Comparison of ENCODE assay signal across 8 cellular contexts in the genomic region with DNA sequence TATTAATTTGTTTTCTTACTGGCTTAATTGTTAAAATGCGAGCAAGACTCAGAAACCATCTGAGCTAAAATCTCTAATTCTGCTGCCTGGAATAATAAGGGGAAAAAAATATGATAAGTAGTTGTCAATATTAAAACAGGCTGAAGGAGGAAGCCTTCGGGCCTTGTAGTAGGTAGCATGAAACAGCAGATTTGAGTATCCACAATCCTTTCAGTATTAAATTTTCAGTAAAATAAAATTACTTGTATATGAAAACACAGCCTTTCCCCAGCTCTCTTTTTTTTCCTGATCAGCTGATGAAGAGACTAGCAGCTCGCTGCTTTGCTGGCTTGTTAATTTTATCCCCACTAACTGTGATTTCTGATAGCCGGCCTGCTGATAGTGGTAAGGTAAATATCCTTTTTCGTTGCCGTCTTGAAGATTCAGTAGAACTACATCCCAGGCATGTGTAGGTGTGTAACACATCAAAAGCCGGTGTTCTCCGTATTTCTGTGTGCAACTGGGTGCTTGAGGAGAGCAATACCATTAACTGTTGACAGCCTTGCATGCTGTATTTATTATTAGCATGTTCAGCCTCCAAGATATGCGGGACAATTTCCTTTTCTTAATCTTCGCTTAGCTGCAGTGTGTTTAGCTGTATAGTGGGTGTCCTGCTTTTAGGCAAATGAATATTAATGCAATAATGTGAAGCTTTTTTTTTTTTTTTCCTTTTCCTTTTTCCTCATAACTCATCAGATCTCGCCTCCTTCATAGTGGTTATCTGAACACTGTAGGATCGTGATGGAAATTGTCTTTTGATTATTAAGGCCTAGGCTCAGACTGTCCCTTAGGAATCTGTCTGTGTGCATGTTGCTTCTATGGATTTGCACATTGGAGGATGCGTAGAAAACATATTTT.
DNase-seq lines count a peak whose midpoint lies in the region; ATAC-seq lines count a peak whose summit lies in the region.

No MANE protein-coding gene starts in this region.

- no peak for ATAC-seq in GM21786 (IDR thresholded peaks at IDR 0.05; ENCODE audit: unreplicated experiment)

- DNase-seq in GM23248: peak; percentile 54
- no peak for DNase-seq in SJCRH30
- no peak for DNase-seq in epithelial cell of prostate (ENCODE audit: low read depth, low spot score)
- DNase-seq in stimulated activated naive CD4-positive, alpha-beta T cell treated with Interleukin-2 at 50 U/mL for 16 hours (lab: John Stamatoyannopoulos, UW): no peak
- no peak for DNase-seq in activated CD8-positive, alpha-beta memory T cell treated with anti-CD3 and anti-CD28 coated beads, Interleukin-2, amount 50 U/mL, for 48 hours
- no peak for DNase-seq in ecto neural progenitor cell (ENCODE audit: low spot score)

- 7 to 10% methylated on average over 13 of the region's 13 CpGs for WGBS in GM23248 (ENCODE audit: low coverage in 1 of 2, low lambda C conversion rate in 2 of 2, missing lambda C conversion rate in 2 of 2), 2 experiments

- H3K9me3 ChIP-seq in GM23248 (ENCODE audit: low read depth): no peaks in the 10 kb centered on the region
- H3K9me3 ChIP-seq in SJCRH30 (replicated peaks): no peaks in the 10 kb centered on the region
- H3K9me3 ChIP-seq in neuron (ENCODE audit: low read length): no peaks in the 10 kb centered on the region

- peak overlapping the region; percentile 76 for H3K4me3 ChIP-seq in GM23248
- H3K4me3 ChIP-seq in SJCRH30: peak overlapping the region; percentile 61; the same call in 1 of the 2 replicates
- H3K4me3 ChIP-seq in neuron (ENCODE audit: low read length): peak overlapping the region; percentile 59

- peak overlapping the region; percentile 83 for H3K27ac ChIP-seq in GM23248
- H3K27ac ChIP-seq in SJCRH30: peak overlapping the region; percentile 2; the same call in 1 of the 2 replicates
- peak overlapping the region; percentile 61 for H3K27ac ChIP-seq in epithelial cell of prostate

- H3K4me1 ChIP-seq in GM23248 (ENCODE audit: insufficient read depth): peaks cover 17% of the 10 kb centered on the region
- H3K4me1 ChIP-seq in SJCRH30: peaks cover 3% of the 10 kb centered on the region; the same call in 1 of the 2 replicates
- H3K4me1 ChIP-seq in neuron (ENCODE audit: insufficient read depth, low read length): peaks cover 36% of the 10 kb centered on the region

- H4K20me1 ChIP-seq in GM23248 (ENCODE audit: insufficient read depth): no peaks in the 10 kb centered on the region

- in situ Hi-C loops in GM23248 (cut with MboI): no loop called here

- H3K27me3 ChIP-seq in GM23248 (replicated peaks; ENCODE audit: insufficient read depth) (no peaks in the 10 kb centered on the region), SJCRH30 (no peaks in the 10 kb centered on the region), neuron (ENCODE audit: insufficient read depth, low read length) (no peaks in the 10 kb centered on the region)

- H3K4me2 ChIP-seq in GM23248 (ENCODE audit: unreplicated experiment): peak overlapping the region; percentile 99

- H3K36me3 ChIP-seq in GM23248 (ENCODE audit: low read depth) (0 out of 2 replicates have a peak, but pooled peaks cover 5% of the 10 kb centered on the region), SJCRH30 (no peaks in the 10 kb centered on the region; the same call in 1 of the 2 replicates), neuron (ENCODE audit: insufficient read depth, low read length) (no peaks in the 10 kb centered on the region)

- H3K9ac ChIP-seq in GM23248: peak overlapping the region; percentile 84

- peaks cover 26% of the 10 kb centered on the region for H3F3A ChIP-seq in GM23248 (ENCODE audit: insufficient read depth)

- H3K9me2 ChIP-seq in GM23248 (ENCODE audit: insufficient read depth): no peaks in the 10 kb centered on the region

- H3K79me2 ChIP-seq in GM23248 (ENCODE audit: insufficient read depth): peaks cover 81% of the 10 kb centered on the region

- H2AFZ ChIP-seq in GM23248 (peak overlapping the region; percentile 85), neuron (ENCODE audit: low read depth, low read length) (no peak overlapping the region)

Comparison
In these comparisons a context has a peak if more than half of its experiments do, and no peak if none do; other contexts are left out.
1. H3K27ac ChIP-seq: peak in every context shown above with its lines; median percentile 83 in GM23248; 61 in epithelial cell of prostate; 2 in SJCRH30.